Comparison of ENCODE assay signal across 32 cellular contexts in the genomic region with DNA sequence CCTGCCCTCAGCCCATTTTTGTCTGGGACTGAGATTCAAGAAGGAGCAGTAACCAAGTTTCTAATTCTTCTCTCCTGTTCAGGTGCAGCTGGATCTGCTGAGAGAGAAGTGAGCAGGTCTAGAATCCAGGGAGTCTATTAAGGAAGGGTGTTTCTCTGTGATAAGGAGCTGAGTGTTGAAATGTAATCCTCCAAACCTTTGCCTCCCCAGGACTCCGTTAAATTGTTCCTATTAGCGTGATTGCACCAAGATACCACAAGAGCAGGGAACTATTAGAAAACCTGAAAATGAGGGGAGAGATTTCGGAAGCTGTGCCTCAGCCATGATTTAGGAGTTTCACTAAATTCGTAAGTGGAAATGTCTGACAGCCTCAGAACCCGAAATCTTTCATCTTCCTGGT.
"Had no signal": no experiment of that assay in that cellular context is flagged by ENCODE, and none has a peak within 500 bp of the region (broad histone marks: within the 10 kb centered on the region; RNA-seq: fewer than 3 reads in every experiment).

No MANE protein-coding gene starts in this region.

- H3K9me3 Mint-ChIP-seq: immature natural killer cell; natural killer cell treated with Interleukin-12 subunit alpha and Interleukin-12 subunit beta and Interleukin-15 and Interleukin-18, amount 100 ng/mL, for 72 hours; stimulated activated memory B cell treated with anti-CD40 and anti-IgM and Interleukin-4, amounts not matched to agents 10 μg/mL and 1 μg/mL and 100 μg/mL, for 72 hours; stimulated activated naive CD8-positive, alpha-beta T cell treated with anti-CD3 and anti-CD28 coated beads, Interleukin-15, amount 100 ng/mL, for 72 hours had no signal

- H3K4me1 Mint-ChIP-seq: immature natural killer cell; naive thymus-derived CD4-positive, alpha-beta T cell; stimulated activated memory B cell treated with anti-CD40 and anti-IgM and Interleukin-4, amounts not matched to agents 10 μg/mL and 1 μg/mL and 100 μg/mL, for 72 hours; stimulated activated naive CD8-positive, alpha-beta T cell treated with anti-CD3 and anti-CD28 coated beads, Interleukin-15, amount 100 ng/mL, for 72 hours had no signal

- H3K27ac Mint-ChIP-seq: immature natural killer cell; naive thymus-derived CD4-positive, alpha-beta T cell; natural killer cell treated with Interleukin-12 subunit alpha and Interleukin-12 subunit beta and Interleukin-15 and Interleukin-18, amount 100 ng/mL, for 72 hours; stimulated activated memory B cell treated with anti-CD40 and anti-IgM and Interleukin-4, amounts not matched to agents 10 μg/mL and 1 μg/mL and 100 μg/mL, for 72 hours; stimulated activated naive CD8-positive, alpha-beta T cell treated with anti-CD3 and anti-CD28 coated beads, Interleukin-15, amount 100 ng/mL, for 72 hours had no signal

- H3K4me1 ChIP-seq: left lung, lower lobe of right lung, pancreas, prostate gland, spleen, tibial nerve, upper lobe of left lung had no signal

- H3K27ac ChIP-seq: left lung, lower lobe of right lung, pancreas, prostate gland, sigmoid colon, spleen, tibial nerve, upper lobe of left lung had no signal

- H3K36me3 ChIP-seq: left lung, lower lobe of right lung, pancreas, prostate gland, sigmoid colon, spleen, tibial nerve, upper lobe of left lung had no signal

- H3K27me3 ChIP-seq: pancreas, sigmoid colon, tibial nerve, upper lobe of left lung had no signal

- H3K4me3 ChIP-seq: left lung, lower lobe of right lung, mucosa of descending colon, pancreas, prostate gland, sigmoid colon, spleen, tibial nerve, upper lobe of left lung had no signal

- DNase-seq: hippocampal formation; immature natural killer cell; kidney; left colon; left lung; lower lobe of right lung; mammary epithelial cell; mesenchymal stem cell; midbrain; mucosa of descending colon; naive thymus-derived CD4-positive, alpha-beta T cell; nucleus accumbens; pancreas; posterior cingulate gyrus; retina; right cardiac atrium; sigmoid colon; small intestine; spleen; stimulated activated CD4-positive, alpha-beta T cell treated with anti-CD3 and anti-CD28 coated beads, Interleukin-2, amount 100 ng/mL, for 48 hours; stimulated activated CD4-positive, alpha-beta T cell treated with anti-CD3 and anti-CD28 coated beads, Interleukin-4, amount 100 ng/mL, for 4 hours; stimulated activated CD8-positive, alpha-beta memory T cell treated with anti-CD3 and anti-CD28 coated beads, Interleukin-4, amount 100 ng/mL, for 48 hours; stimulated activated naive CD4-positive, alpha-beta T cell treated with Interleukin-2 at 50 U/mL for 16 hours; stimulated activated naive CD8-positive, alpha-beta T cell treated with anti-CD3 and anti-CD28 coated beads, Interleukin-15, amount 100 ng/mL, for 72 hours; substantia nigra; upper lobe of left lung had no signal

- FAIRE-seq: islet of Langerhans, kidney, pancreas, small intestine, urothelium cell line had no signal

- H3K4me3 Mint-ChIP-seq: immature natural killer cell; naive thymus-derived CD4-positive, alpha-beta T cell; natural killer cell treated with Interleukin-12 subunit alpha and Interleukin-12 subunit beta and Interleukin-15 and Interleukin-18, amount 100 ng/mL, for 72 hours; stimulated activated memory B cell treated with anti-CD40 and anti-IgM and Interleukin-4, amounts not matched to agents 10 μg/mL and 1 μg/mL and 100 μg/mL, for 72 hours; stimulated activated naive CD8-positive, alpha-beta T cell treated with anti-CD3 and anti-CD28 coated beads, Interleukin-15, amount 100 ng/mL, for 72 hours had no signal

- H3K36me3 Mint-ChIP-seq: immature natural killer cell; naive thymus-derived CD4-positive, alpha-beta T cell; natural killer cell treated with Interleukin-12 subunit alpha and Interleukin-12 subunit beta and Interleukin-15 and Interleukin-18, amount 100 ng/mL, for 72 hours; stimulated activated memory B cell treated with anti-CD40 and anti-IgM and Interleukin-4, amounts not matched to agents 10 μg/mL and 1 μg/mL and 100 μg/mL, for 72 hours had no signal

- ATAC-seq: left colon; left lung; lower lobe of right lung; naive thymus-derived CD4-positive, alpha-beta T cell; natural killer cell treated with Interleukin-12 subunit alpha and Interleukin-12 subunit beta and Interleukin-15 and Interleukin-18, amount 100 ng/mL, for 72 hours; pancreas; right cardiac atrium; stimulated activated memory B cell treated with anti-CD40 and anti-IgM and Interleukin-4, amounts not matched to agents 10 μg/mL and 1 μg/mL and 100 μg/mL, for 72 hours; stimulated activated naive CD8-positive, alpha-beta T cell treated with anti-CD3 and anti-CD28 coated beads, Interleukin-15, amount 100 ng/mL, for 72 hours had no signal

- H3K9me3 ChIP-seq: left lung, lower lobe of right lung, mucosa of descending colon, pancreas, prostate gland, sigmoid colon, spleen, tibial nerve, upper lobe of left lung had no signal
